In the genomic region with DNA sequence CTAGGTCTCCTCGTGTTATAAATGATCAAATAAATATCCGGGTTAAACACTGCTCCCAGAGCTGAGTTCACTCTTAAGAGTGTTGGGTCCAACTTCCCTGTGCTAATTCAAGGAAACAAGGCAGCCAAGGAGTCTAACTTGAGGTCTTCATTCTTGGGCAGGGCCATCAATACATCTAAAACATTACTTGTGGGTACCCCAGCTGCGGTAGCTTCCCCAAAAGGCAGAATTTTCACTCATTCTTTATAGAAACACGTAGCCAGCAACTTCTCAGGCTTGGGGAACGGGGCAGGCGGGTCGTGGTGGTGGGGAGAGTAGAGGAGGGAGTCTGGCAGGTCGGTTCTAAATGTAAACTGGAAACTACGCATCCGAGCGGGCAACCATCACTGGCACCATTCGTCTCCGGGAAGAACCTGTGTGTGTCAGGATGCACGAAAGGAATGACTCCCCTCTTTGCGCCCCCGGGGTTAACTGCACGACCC, we compare ENCODE assay signal across 8 cellular contexts. TPM values are rescaled to one million over a fixed set of nuclear protein-coding genes. Genes with fewer than 3 reads are reported as not detected.
DNase-seq lines count a peak whose midpoint lies in the region; ATAC-seq and TF ChIP-seq lines count a peak whose summit lies in the region.

No MANE protein-coding gene starts in this region.

- no peak for TF ChIP-seq CTCF in choroid plexus epithelial cell (conservative IDR thresholded peaks at IDR 0.05; ENCODE audit: low read depth, low read length)
- TF ChIP-seq CTCF in lower leg skin (IDR thresholded peaks at IDR 0.05), result no peak
- no peak for TF ChIP-seq CTCF in thyroid gland (IDR thresholded peaks at IDR 0.05)

- H3K4me1 ChIP-seq in thyroid gland, result peaks cover 7 to 30% of the 10 kb centered on the region in 2 donors

- H3K27me3 ChIP-seq in thyroid gland, result no peaks in the 10 kb centered on the region

- H3K27ac ChIP-seq in thyroid gland, result peak overlapping the region; percentile 85 to 98 (median 95)

- ATAC-seq in HG02610 (IDR thresholded peaks at IDR 0.05; ENCODE audit: unreplicated experiment), result no peak

- H3K4me3 ChIP-seq in choroid plexus epithelial cell (ENCODE audit: low read depth, low read length), result peak overlapping the region; percentile 93
- peak overlapping the region; percentile 79 for H3K4me3 ChIP-seq in lower leg skin (ENCODE audit: low read depth, poor library complexity, severe bottlenecking)
- peak overlapping the region; percentile 70 to 95 (median 94) for H3K4me3 ChIP-seq in thyroid gland (replicated peaks in 1 of 3)

- WGBS in lower leg skin, 2 donors, result 2 to 4% methylated on average over 17 of the region's 17 CpGs
- WGBS in thyroid gland, 2 donors, result 1 to 2% methylated on average over 13 to 17 of the region's 17 CpGs

- intact Hi-C loops in lower leg skin (cut with DNase I; ENCODE audit: low total_unique reads), result no loop called here
- intact Hi-C loops in thyroid gland (cut with DNase I), result loop anchor here (5.0 kb wide), 1 partner anchor 39 kb away; no protein-coding TSS in a partner anchor

- peak; percentile 33 for DNase-seq in stimulated activated CD4-positive, alpha-beta T cell treated with anti-CD3 and anti-CD28 coated beads, Interleukin-15, amount 100 ng/mL, for 24 hours
- DNase-seq in stimulated activated CD4-positive, alpha-beta T cell treated with anti-CD3 and anti-CD28 coated beads, Interleukin-4, amount 100 ng/mL, for 4 hours, result no peak
- DNase-seq in RKO (ENCODE audit: low spot score), result peak; percentile 19
- peak; percentile 22 for DNase-seq in choroid plexus epithelial cell (ENCODE audit: low read depth)
- peak in 1 of 2 donors; percentile 21 for DNase-seq in lower leg skin (ENCODE audit: low spot score in 2 of 2)
- DNase-seq in thyroid gland, result peak in 1 of 2 donors; percentile 12
- DNase-seq in HCEC 1CT, result no peak

- no peaks in the 10 kb centered on the region for H3K9me3 ChIP-seq in thyroid gland

- TF ChIP-seq POLR2A in lower leg skin (IDR thresholded peaks at IDR 0.05), result no peak
- TF ChIP-seq POLR2A in thyroid gland (IDR thresholded peaks at IDR 0.05), result no peak

- no peaks in the 10 kb centered on the region for H3K36me3 ChIP-seq in thyroid gland

RNA-seq across cellular contexts. Expression of gene METTL9, which starts 0.7 kb away (rescaled TPM):
- total RNA-seq in lower leg skin (100 to 1,000 TPM; 128 to 162 (median 140) TPM), thyroid gland (100 to 1,000 TPM; 139 to 196 (median 181) TPM)

RNA-seq across cellular contexts. Expression of gene IGSF6, which starts 53.7 kb away (rescaled TPM):
- total RNA-seq in lower leg skin, result under 1 TPM; 0.30 to 0.71 (median 0.51) TPM
- total RNA-seq in thyroid gland, result 1 to 10 TPM in 2 of 4 donors, under 1 TPM in 2; 0.56 to 1.4 (median 1.1) TPM

Comparison
In these comparisons a context has a peak if more than half of its experiments do, and no peak if none do; other contexts are left out.
1. DNase-seq: peak in stimulated activated CD4-positive, alpha-beta T cell treated with anti-CD3 and anti-CD28 coated beads, Interleukin-15, amount 100 ng/mL, for 24 hours (single experiment), RKO (single experiment) and choroid plexus epithelial cell (single experiment); none in stimulated activated CD4-positive, alpha-beta T cell treated with anti-CD3 and anti-CD28 coated beads, Interleukin-4, amount 100 ng/mL, for 4 hours (0 of 2) and HCEC 1CT (single experiment).
2. Peak in every context shown above with its lines, with median percentiles within 50 percentile points of each other: H3K4me3 ChIP-seq.